ENCODE assay signal across 8 cellular contexts in genomic region chr12:31728917-31729640, GRCh38. TPM values are rescaled to one million over a fixed set of nuclear protein-coding genes. Genes with fewer than 3 reads are reported as not detected.
DNase-seq lines count a peak whose midpoint lies in the region; ATAC-seq, FAIRE-seq and TF ChIP-seq lines count a peak whose summit lies in the region.

AMN1 (minus strand) TSS chr12:31729021; CDS start chr12:31729008, 13 bp downstream.

- peak within 1 kb of the TSS; percentile 83 for H3K4me3 ChIP-seq in HUES64 (ENCODE audit: low read length)
- H3K4me3 ChIP-seq in OCI-LY3 (ENCODE audit: low read length): peak within 1 kb of the TSS; percentile 89
- H3K4me3 ChIP-seq in epithelial cell of esophagus (ENCODE audit: low read length): peak within 1 kb of the TSS; percentile 55

- no peaks in the 10 kb centered on the region for H4K20me1 ChIP-seq in OCI-LY3 (ENCODE audit: insufficient read depth, low read length)

- no peak for TF ChIP-seq CTCF in D721Med (IDR thresholded peaks at IDR 0.05; ENCODE audit: insufficient read depth, missing control alignments)
- TF ChIP-seq CTCF in OCI-LY3 (IDR thresholded peaks at IDR 0.05; ENCODE audit: low read depth, low read length): no peak
- peak; percentile 6 for TF ChIP-seq CTCF in epithelial cell of esophagus (IDR thresholded peaks at IDR 0.05; ENCODE audit: insufficient read depth, low read depth, low read length, missing control alignments)

- whole genome bisulfite sequencing in HUES64: 1% methylated on average over 58 of the region's 59 CpGs

- no peak for FAIRE-seq in D721Med (lab: Jason Lieb, UNC)

- H3K27ac ChIP-seq in HUES64 (ENCODE audit: low read depth, low read length) (peak within 1 kb of the TSS; percentile 75; the same call in 1 of the 2 replicates), OCI-LY3 (ENCODE audit: low read length) (peak within 1 kb of the TSS; percentile 91)

- H3K4me1 ChIP-seq in HUES64 (ENCODE audit: insufficient read depth, low read length): peaks cover 18% of the 10 kb centered on the region
- peaks cover 26% of the 10 kb centered on the region for H3K4me1 ChIP-seq in OCI-LY3 (ENCODE audit: low read length)

- H3K36me3 ChIP-seq in HUES64 (ENCODE audit: insufficient read depth, low read length): no peaks in the 10 kb centered on the region
- H3K36me3 ChIP-seq in OCI-LY3 (replicated peaks; ENCODE audit: low read depth, low read length): peaks cover 16% of the 10 kb centered on the region

- peak within 1 kb of the TSS; percentile 71 for H2AFZ ChIP-seq in OCI-LY3 (ENCODE audit: low read depth, low read length)

- peaks cover 17% of the 10 kb centered on the region for H3K79me2 ChIP-seq in OCI-LY3 (ENCODE audit: low read length)

- peak within 1 kb of the TSS; percentile 77 for H3K9ac ChIP-seq in HUES64 (ENCODE audit: low read depth, low read length)
- H3K9ac ChIP-seq in OCI-LY3 (ENCODE audit: low read length): peak within 1 kb of the TSS; percentile 96

- peak; percentile 95 for ATAC-seq in GM21515 (IDR thresholded peaks at IDR 0.05; ENCODE audit: unreplicated experiment)

- peak; percentile 92 for DNase-seq in D721Med (ENCODE audit: insufficient read length, low spot score)
- DNase-seq in activated T-cell treated with anti-CD3 and anti-CD28 coated beads for 4 hours: peak; percentile 99
- DNase-seq in epithelial cell of esophagus (ENCODE audit: low read depth): peak; percentile 99
- DNase-seq in middle frontal gyrus (ENCODE audit: extremely low spot score, low spot score): peak; percentile 96
- peak; percentile 97 to 99 for DNase-seq in stimulated activated CD8-positive, alpha-beta memory T cell treated with anti-CD3 and anti-CD28 coated beads, Interleukin-2, amount 100 ng/mL, for 1 hour (ENCODE audit: low read depth in 2 of 2)

- H3K4me2 ChIP-seq in OCI-LY3 (ENCODE audit: low read length): peak within 1 kb of the TSS; percentile 92

- H3K27me3 ChIP-seq in HUES64 (ENCODE audit: insufficient read depth, low read length) (no peaks in the 10 kb centered on the region), OCI-LY3 (ENCODE audit: low read depth, low read length) (no peaks in the 10 kb centered on the region)

- no peaks in the 10 kb centered on the region for H3K9me3 ChIP-seq in HUES64 (ENCODE audit: insufficient read depth, low read depth, low read length)
- H3K9me3 ChIP-seq in OCI-LY3 (ENCODE audit: insufficient read depth, low read length): peaks cover 10% of the 10 kb centered on the region

RNA-seq across cellular contexts. Expression of gene AMN1, which starts in this region (rescaled TPM):
- 9.6 TPM for polyA plus RNA-seq in HUES64 (2013, experiment 1 of 2)
- 11.0 TPM for polyA plus RNA-seq in HUES64 (2013, experiment 2 of 2)

Comparison
In these comparisons a context has a peak if more than half of its experiments do, and no peak if none do; other contexts are left out.
1. Peak in every context shown above with its lines: DNase-seq, ATAC-seq, H3K4me3 ChIP-seq and H3K27ac ChIP-seq.